In the genomic region with DNA sequence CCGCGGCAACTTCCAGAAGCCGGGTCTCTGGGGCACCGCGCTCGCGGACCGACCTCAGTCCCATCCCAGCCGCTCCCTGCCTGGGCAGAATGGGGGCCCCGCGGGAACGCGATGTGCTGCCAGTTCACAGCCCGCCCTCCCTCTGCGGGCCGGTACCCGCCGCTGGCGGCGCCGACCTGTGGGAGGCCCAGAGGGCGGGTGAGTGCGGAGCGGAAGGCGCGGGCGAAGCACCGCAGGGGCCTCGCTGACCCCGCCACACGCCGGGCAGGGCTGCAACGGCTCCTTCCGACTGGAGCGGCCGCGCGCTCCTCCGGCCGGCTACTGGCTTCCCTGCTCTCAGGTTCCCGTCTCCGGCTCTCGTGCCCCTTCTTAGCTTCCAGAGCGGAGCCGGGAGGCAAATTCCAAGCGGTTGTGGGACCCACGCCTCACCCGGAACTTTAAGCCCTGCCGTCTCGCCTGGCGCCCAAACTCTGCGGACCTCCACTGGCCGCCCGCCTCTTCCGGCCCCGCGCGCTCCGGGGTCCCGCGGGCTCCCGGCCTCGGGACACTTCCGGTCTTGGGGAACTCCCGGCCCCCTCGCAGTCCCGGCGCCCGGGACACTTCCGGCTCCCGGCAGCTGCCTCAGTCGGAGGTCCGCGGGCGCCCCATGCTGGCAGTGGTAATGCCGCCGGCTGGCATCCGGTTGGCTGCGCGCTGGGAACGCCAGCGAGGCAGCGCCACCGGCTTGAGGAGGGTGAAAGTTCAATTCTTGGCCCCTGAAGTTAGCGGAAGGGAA, we compare ENCODE assay signal across 8 cellular contexts. TPM values are rescaled to one million over a fixed set of nuclear protein-coding genes. Genes with fewer than 3 reads are reported as not detected.
DNase-seq lines count a peak whose midpoint lies in the region; ATAC-seq, FAIRE-seq and TF ChIP-seq lines count a peak whose summit lies in the region.

A gene with protein sequence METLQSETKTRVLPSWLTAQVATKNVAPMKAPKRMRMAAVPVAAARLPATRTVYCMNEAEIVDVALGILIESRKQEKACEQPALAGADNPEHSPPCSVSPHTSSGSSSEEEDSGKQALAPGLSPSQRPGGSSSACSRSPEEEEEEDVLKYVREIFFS (minus strand): TSS at position 485 of the 775 bp plus-strand sequence. CDS start 1,785 bp downstream, outside the sequence.

- no peak for FAIRE-seq in bronchial epithelial cell (lab: Jason Lieb, UNC)

- H3K9me3 ChIP-seq in AG04450 (ENCODE audit: control insufficient read depth, insufficient read depth, low read length) = no peaks in the 10 kb centered on the region; the same call in 1 of the 2 replicates
- no peaks in the 10 kb centered on the region for H3K9me3 ChIP-seq in WERI-Rb-1 (ENCODE audit: severe bottlenecking)

- ATAC-seq in GM18873 (IDR thresholded peaks at IDR 0.05; ENCODE audit: low FRiP score, unreplicated experiment) (peak; percentile 50), HG03139 (IDR thresholded peaks at IDR 0.05; ENCODE audit: unreplicated experiment) (peak; percentile 72)

- POLR2A ChIA-PET in AG04450 (lab: Yijun Ruan, JAX) = interaction anchor here (0.9 to 2.0 kb wide), 7 partner anchors 10 to 524 kb away, joined by 3 to 12 read pairs (median 4); a partner anchor contains a TSS

- H3K36me3 ChIP-seq in WERI-Rb-1 (peaks cover 41% of the 10 kb centered on the region), bronchial epithelial cell (ENCODE audit: control insufficient read depth, insufficient read depth, low read length) (peaks cover 18% of the 10 kb centered on the region)

- H3K27me3 ChIP-seq in AG04450 (ENCODE audit: control insufficient read depth, insufficient read depth, low read length) (no peaks in the 10 kb centered on the region), WERI-Rb-1 (ENCODE audit: insufficient read depth, low read depth, severe bottlenecking) (no peaks in the 10 kb centered on the region), bronchial epithelial cell (ENCODE audit: control insufficient read depth, insufficient read depth, low read length) (no peaks in the 10 kb centered on the region)

- peak within 1 kb of the TSS; percentile 97 for H3K27ac ChIP-seq in AG04450 (ENCODE audit: low read depth, low read length)
- peak within 1 kb of the TSS; percentile 94 for H3K27ac ChIP-seq in WERI-Rb-1

- DNase-seq in AG04450 (ENCODE audit: low read depth, low spot score) = peak; percentile 74
- DNase-seq in NCI-H2196 treated with DMSO at 0.1 percent for 48 hours (lab: John Stamatoyannopoulos, UW; ENCODE audit: unreplicated experiment) = peak; percentile 90
- DNase-seq in WERI-Rb-1 = peak; percentile 95
- peak; percentile 72 for DNase-seq in bronchial epithelial cell (ENCODE audit: low read depth)
- DNase-seq in inferior parietal cortex (ENCODE audit: extremely low spot score) = peak; percentile 89
- peak; percentile 87 to 90 for DNase-seq in stimulated activated CD4-positive, alpha-beta T cell treated with anti-CD3 and anti-CD28 coated beads, Interleukin-12 subunit alpha, Interleukin-12 subunit beta, amount 100 ng/mL, for 24 hours (ENCODE audit: low read depth in 2 of 2)

- peak; percentile 65 for TF ChIP-seq CTCF in AG04450 (IDR thresholded peaks at IDR 0.05; ENCODE audit: low read depth, low read length)
- peak; percentile 73 for TF ChIP-seq CTCF in WERI-Rb-1 (IDR thresholded peaks at IDR 0.05; ENCODE audit: low read depth, low read length)
- TF ChIP-seq CTCF in bronchial epithelial cell (IDR thresholded peaks at IDR 0.05; ENCODE audit: insufficient read depth, low read length, severe bottlenecking) = peak; percentile 72

- CTCF ChIA-PET in AG04450 (lab: Charles Lee) = interaction anchor here (0.5 to 2.8 kb wide), 22 partner anchors 9 to 486 kb away, joined by 3 to 15 read pairs (median 4); a partner anchor contains a TSS

- H3K4me3 ChIP-seq in AG04450 (ENCODE audit: low read depth, low read length) = peak within 1 kb of the TSS; percentile 78
- peak within 1 kb of the TSS; percentile 92 for H3K4me3 ChIP-seq in WERI-Rb-1 (ENCODE audit: low read depth, low read length)
- peak within 1 kb of the TSS; percentile 77 for H3K4me3 ChIP-seq in bronchial epithelial cell (ENCODE audit: low read depth, low read length)

RNA-seq across cellular contexts. Expression of the gene that starts here (rescaled TPM):
- 28.4 and 30.6 TPM in 2 replicates for polyA plus RNA-seq in AG04450 (2011; rRNA removed)
- polyA minus RNA-seq in AG04450 (2011; rRNA and poly(A)+ RNA removed) = 37.6 and 43.0 TPM in 2 replicates
- total RNA-seq in bronchial epithelial cell = 51.9 and 68.0 TPM in 2 replicates

Comparison
In these comparisons a context has a peak if more than half of its experiments do, and no peak if none do; other contexts are left out.
1. Peak in every context shown above with its lines: DNase-seq, ATAC-seq, H3K4me3 ChIP-seq and H3K27ac ChIP-seq.